1 cellular context compared by ENCODE assay signal in genomic region chr5:124628721-124629596, GRCh38.
A peak's percentile ranks its signal among the peaks of the same experiment; 100 is the strongest.
TF ChIP-seq lines count a peak whose summit lies in the region.

No MANE protein-coding gene starts in this region.

TF ChIP-seq in HepG2, 621 proteins besides CTCF, POLR2A, EP300 and RAD21 (continued from another document):
- TF ChIP-seq ZNF292 (CRISPR knock-in tag; IDR thresholded peaks at IDR 0.05; ENCODE audit: borderline replicate concordance, low read depth) (peak; percentile 79; the same call in 1 of the 2 replicates), ELF3 (CRISPR knock-in tag; IDR thresholded peaks at IDR 0.05) (peak; percentile 32; the same call in 1 of the 2 replicates), ZNF160 (CRISPR knock-in tag; IDR thresholded peaks at IDR 0.05) (no peak), TEAD2 (CRISPR knock-in tag; IDR thresholded peaks at IDR 0.05) (no peak), KDM2A (CRISPR knock-in tag; IDR thresholded peaks at IDR 0.05; ENCODE audit: borderline replicate concordance, low read depth) (peak; percentile 56; the same call in 1 of the 2 replicates), ZGPAT (CRISPR knock-in tag; IDR thresholded peaks at IDR 0.05) (peak; percentile 45; the same call in 1 of the 2 replicates), JUNB (CRISPR knock-in tag; IDR thresholded peaks at IDR 0.05; ENCODE audit: borderline replicate concordance) (peak; percentile 21; the same call in 1 of the 2 replicates), SIX4 (CRISPR knock-in tag; IDR thresholded peaks at IDR 0.05) (no peak), ISX (CRISPR knock-in tag; conservative IDR thresholded peaks at IDR 0.05) (no peak), ZNF235 (CRISPR knock-in tag; IDR thresholded peaks at IDR 0.05; ENCODE audit: borderline replicate concordance) (no peak), E2F5 (CRISPR knock-in tag; conservative IDR thresholded peaks at IDR 0.05) (no peak), GLI4 (CRISPR knock-in tag; IDR thresholded peaks at IDR 0.05; ENCODE audit: borderline replicate concordance) (no peak), BORCS8-MEF2B (CRISPR knock-in tag; IDR thresholded peaks at IDR 0.05) (no peak), ZNF335 (CRISPR knock-in tag; IDR thresholded peaks at IDR 0.05) (no peak), ETV5 (CRISPR knock-in tag; IDR thresholded peaks at IDR 0.05; ENCODE audit: borderline replicate concordance) (no peak), NR2F6 (IDR thresholded peaks at IDR 0.05) (no peak), NR2F6 (CRISPR knock-in tag; IDR thresholded peaks at IDR 0.05) (peak; percentile 28; the same call in 1 of the 2 replicates), NR2F1 (CRISPR knock-in tag; IDR thresholded peaks at IDR 0.05) (peak; percentile 25 to 40; a peak in 1 of 4 replicates), THAP9 (CRISPR knock-in tag; IDR thresholded peaks at IDR 0.05; ENCODE audit: borderline replicate concordance) (0 out of 2 replicates have a peak, but pooled peaks have one; percentile 54), ZFP36L2 (CRISPR knock-in tag; IDR thresholded peaks at IDR 0.05) (no peak), ZSCAN21 (CRISPR knock-in tag; IDR thresholded peaks at IDR 0.05; ENCODE audit: borderline replicate concordance) (no peak)
